In the genomic region with DNA sequence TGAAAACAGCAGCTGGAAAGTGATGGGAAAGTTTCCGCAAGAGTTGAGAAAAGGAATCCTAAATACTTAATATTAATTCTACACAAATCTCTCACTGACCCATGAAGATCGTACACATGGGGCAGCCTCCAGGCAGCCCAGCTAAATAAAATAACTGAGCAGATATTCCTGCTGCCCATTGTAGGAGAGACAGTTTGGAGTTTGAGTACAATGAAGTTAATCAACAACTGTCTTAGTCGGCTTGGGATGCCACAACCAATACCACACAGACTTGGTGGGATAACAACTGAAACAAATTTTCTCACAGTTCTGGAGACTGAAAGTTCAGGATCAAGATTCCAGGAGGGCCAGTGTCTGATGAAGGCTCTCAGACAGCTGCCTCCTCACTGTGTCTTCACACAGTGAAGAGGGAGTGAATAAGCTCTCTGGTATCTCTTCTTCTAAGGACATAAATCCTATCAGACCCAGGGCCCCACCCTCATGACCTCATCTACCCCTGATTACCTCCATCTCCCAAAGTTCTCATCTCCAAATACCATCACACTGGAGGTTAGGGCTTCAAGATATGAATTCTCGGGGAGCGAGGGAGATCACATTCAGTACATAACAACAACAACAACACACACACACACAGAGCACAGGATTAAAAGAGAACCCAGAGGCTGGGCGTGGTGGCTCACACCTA, we compare ENCODE assay signal across 11 cellular contexts. TPM values are rescaled to one million over a fixed set of nuclear protein-coding genes. Genes with fewer than 3 reads are reported as not detected.
DNase-seq lines count a peak whose midpoint lies in the region; ATAC-seq and TF ChIP-seq lines count a peak whose summit lies in the region.
"Had no signal": no experiment of that assay in that cellular context is flagged by ENCODE, and none has a peak within 500 bp of the region (broad histone marks: within the 10 kb centered on the region; RNA-seq: fewer than 3 reads in every experiment).

No MANE protein-coding gene starts in this region.

- 89 to 90% methylated on average over 6 of the region's 6 CpGs for WGBS in thyroid gland, 2 donors

- H3K4me1 ChIP-seq in thyroid gland, result no peaks in the 10 kb centered on the region

- CTCF ChIA-PET in activated CD8-positive, alpha-beta T cell treated with anti-CD3 and anti-CD28 coated beads, Interleukin-2, amount 10 ng/mL, durations not matched to agents 7 days and 5 days (lab: Charles Lee), result interaction anchor here (1.5 to 2.3 kb wide), 4 partner anchors 10 to 200 kb away, joined by 3 to 8 read pairs (median 6); no protein-coding TSS in a partner anchor

- no peak for TF ChIP-seq CTCF in thyroid gland (IDR thresholded peaks at IDR 0.05)

- peaks cover 28% of the 10 kb centered on the region for H3K36me3 Mint-ChIP-seq in stimulated activated naive CD8-positive, alpha-beta T cell treated with anti-CD3 and anti-CD28 coated beads, Interleukin-15, Interleukin-2, amounts not matched to agents 100 ng/mL and 50 ng/mL, for 24 hours (ENCODE audit: low read depth)
- peaks cover 15% of the 10 kb centered on the region for H3K36me3 Mint-ChIP-seq in activated CD8-positive, alpha-beta T cell treated with anti-CD3 and anti-CD28 coated beads, Interleukin-2, amount 10 ng/mL, durations not matched to agents 7 days and 5 days (ENCODE audit: low read depth)

- no peaks in the 10 kb centered on the region for H3K9me3 Mint-ChIP-seq in stimulated activated naive CD8-positive, alpha-beta T cell treated with anti-CD3 and anti-CD28 coated beads, Interleukin-15, Interleukin-2, amounts not matched to agents 100 ng/mL and 50 ng/mL, for 24 hours
- H3K9me3 Mint-ChIP-seq in stimulated activated naive CD8-positive, alpha-beta T cell treated with anti-CD3 and anti-CD28 coated beads, Interleukin-15, amount 100 ng/mL, for 72 hours, result no peaks in the 10 kb centered on the region
- H3K9me3 Mint-ChIP-seq in activated CD8-positive, alpha-beta T cell treated with anti-CD3 and anti-CD28 coated beads, Interleukin-2, amount 10 ng/mL, durations not matched to agents 7 days and 5 days (ENCODE audit: insufficient read depth), result no peaks in the 10 kb centered on the region

- intact Hi-C loops in thyroid gland (cut with DNase I), result loop anchor here (5.0 kb wide), 2 partner anchors 200 to 230 kb away; a partner anchor contains a TSS

- POLR2A ChIA-PET in activated CD8-positive, alpha-beta T cell treated with anti-CD3 and anti-CD28 coated beads, Interleukin-2, amount 10 ng/mL, durations not matched to agents 7 days and 5 days (lab: Charles Lee), result no interaction called here

- H3K27ac Mint-ChIP-seq in stimulated activated naive CD8-positive, alpha-beta T cell treated with anti-CD3 and anti-CD28 coated beads, Interleukin-15, Interleukin-2, amounts not matched to agents 100 ng/mL and 50 ng/mL, for 24 hours, result peak overlapping the region; percentile 74
- peak overlapping the region in 1 of 2 donors; percentile 0 for H3K27ac Mint-ChIP-seq in stimulated activated naive CD8-positive, alpha-beta T cell treated with anti-CD3 and anti-CD28 coated beads, Interleukin-15, amount 100 ng/mL, for 72 hours
- peak overlapping the region; percentile 22 for H3K27ac Mint-ChIP-seq in activated CD8-positive, alpha-beta T cell treated with anti-CD3 and anti-CD28 coated beads, Interleukin-2, amount 10 ng/mL, durations not matched to agents 7 days and 5 days

- no peak for ATAC-seq in stimulated activated naive CD8-positive, alpha-beta T cell treated with anti-CD3 and anti-CD28 coated beads, Interleukin-15, amount 100 ng/mL, for 72 hours
- ATAC-seq in activated CD8-positive, alpha-beta T cell treated with anti-CD3 and anti-CD28 coated beads, Interleukin-2, amount 10 ng/mL, durations not matched to agents 7 days and 5 days, result no peak
- ATAC-seq in HG02970 (IDR thresholded peaks at IDR 0.05; ENCODE audit: low FRiP score, unreplicated experiment), result no peak
- ATAC-seq in GM18519 (IDR thresholded peaks at IDR 0.05; ENCODE audit: low FRiP score, unreplicated experiment), result no peak

- H3K4me1 Mint-ChIP-seq in stimulated activated naive CD8-positive, alpha-beta T cell treated with anti-CD3 and anti-CD28 coated beads, Interleukin-15, Interleukin-2, amounts not matched to agents 100 ng/mL and 50 ng/mL, for 24 hours (ENCODE audit: low read depth), result peaks cover 19% of the 10 kb centered on the region
- peaks cover 25% of the 10 kb centered on the region for H3K4me1 Mint-ChIP-seq in stimulated activated naive CD8-positive, alpha-beta T cell treated with anti-CD3 and anti-CD28 coated beads, Interleukin-15, amount 100 ng/mL, for 72 hours
- H3K4me1 Mint-ChIP-seq in activated CD8-positive, alpha-beta T cell treated with anti-CD3 and anti-CD28 coated beads, Interleukin-2, amount 10 ng/mL, durations not matched to agents 7 days and 5 days (ENCODE audit: low read depth), result peaks cover 16% of the 10 kb centered on the region

- no peaks in the 10 kb centered on the region for H3K27me3 Mint-ChIP-seq in stimulated activated naive CD8-positive, alpha-beta T cell treated with anti-CD3 and anti-CD28 coated beads, Interleukin-15, Interleukin-2, amounts not matched to agents 100 ng/mL and 50 ng/mL, for 24 hours
- no peaks in the 10 kb centered on the region for H3K27me3 Mint-ChIP-seq in stimulated activated naive CD8-positive, alpha-beta T cell treated with anti-CD3 and anti-CD28 coated beads, Interleukin-15, amount 100 ng/mL, for 72 hours
- no peaks in the 10 kb centered on the region for H3K27me3 Mint-ChIP-seq in activated CD8-positive, alpha-beta T cell treated with anti-CD3 and anti-CD28 coated beads, Interleukin-2, amount 10 ng/mL, durations not matched to agents 7 days and 5 days (ENCODE audit: low read depth)

- no peak overlapping the region for H3K4me3 Mint-ChIP-seq in stimulated activated naive CD8-positive, alpha-beta T cell treated with anti-CD3 and anti-CD28 coated beads, Interleukin-15, Interleukin-2, amounts not matched to agents 100 ng/mL and 50 ng/mL, for 24 hours
- no peak overlapping the region for H3K4me3 Mint-ChIP-seq in stimulated activated naive CD8-positive, alpha-beta T cell treated with anti-CD3 and anti-CD28 coated beads, Interleukin-15, amount 100 ng/mL, for 72 hours
- H3K4me3 Mint-ChIP-seq in activated CD8-positive, alpha-beta T cell treated with anti-CD3 and anti-CD28 coated beads, Interleukin-2, amount 10 ng/mL, durations not matched to agents 7 days and 5 days, result no peak overlapping the region
- H3K4me3 Mint-ChIP-seq: CD14-positive monocyte had no signal

- H3K27me3 ChIP-seq in thyroid gland, result no peaks in the 10 kb centered on the region

- no peak for TF ChIP-seq POLR2A in thyroid gland (IDR thresholded peaks at IDR 0.05)

- no peak overlapping the region for H3K27ac ChIP-seq in thyroid gland

- H3K36me3 ChIP-seq in thyroid gland, result no peaks in the 10 kb centered on the region

- no peaks in the 10 kb centered on the region for H3K9me3 ChIP-seq in thyroid gland

- H3K4me3 ChIP-seq in thyroid gland (replicated peaks in 1 of 3), result no peak overlapping the region

- DNase-seq in stimulated activated naive CD8-positive, alpha-beta T cell treated with anti-CD3 and anti-CD28 coated beads, Interleukin-15, amount 100 ng/mL, for 72 hours, result no peak
- DNase-seq in activated CD8-positive, alpha-beta T cell treated with anti-CD3 and anti-CD28 coated beads, Interleukin-2, amount 10 ng/mL, durations not matched to agents 7 days and 5 days, result no peak
- DNase-seq in islet precursor cell, result peak; percentile 78
- DNase-seq in thyroid gland, result no peak
- no peak for DNase-seq in SIG-M5 (lab: John Stamatoyannopoulos, UW)
- DNase-seq: activated effector memory CD4-positive, alpha-beta T cell treated with Interleukin-2 at 50 U/mL for 16 hours; NCI-H510A had no signal

RNA-seq across cellular contexts. Expression of a gene that starts 9.7 kb away (rescaled TPM):
- total RNA-seq in activated CD8-positive, alpha-beta T cell treated with anti-CD3 and anti-CD28 coated beads, Interleukin-2, amount 10 ng/mL, durations not matched to agents 7 days and 5 days, result 10 to 100 TPM; 38.0 to 40.2 TPM
- total RNA-seq in thyroid gland, result 100 to 1,000 TPM in 1 of 4 donors, 10 to 100 TPM in 3; 75.5 to 125 (median 87.9) TPM
